Comparison of ENCODE assay signal across 8 cellular contexts in the genomic region with DNA sequence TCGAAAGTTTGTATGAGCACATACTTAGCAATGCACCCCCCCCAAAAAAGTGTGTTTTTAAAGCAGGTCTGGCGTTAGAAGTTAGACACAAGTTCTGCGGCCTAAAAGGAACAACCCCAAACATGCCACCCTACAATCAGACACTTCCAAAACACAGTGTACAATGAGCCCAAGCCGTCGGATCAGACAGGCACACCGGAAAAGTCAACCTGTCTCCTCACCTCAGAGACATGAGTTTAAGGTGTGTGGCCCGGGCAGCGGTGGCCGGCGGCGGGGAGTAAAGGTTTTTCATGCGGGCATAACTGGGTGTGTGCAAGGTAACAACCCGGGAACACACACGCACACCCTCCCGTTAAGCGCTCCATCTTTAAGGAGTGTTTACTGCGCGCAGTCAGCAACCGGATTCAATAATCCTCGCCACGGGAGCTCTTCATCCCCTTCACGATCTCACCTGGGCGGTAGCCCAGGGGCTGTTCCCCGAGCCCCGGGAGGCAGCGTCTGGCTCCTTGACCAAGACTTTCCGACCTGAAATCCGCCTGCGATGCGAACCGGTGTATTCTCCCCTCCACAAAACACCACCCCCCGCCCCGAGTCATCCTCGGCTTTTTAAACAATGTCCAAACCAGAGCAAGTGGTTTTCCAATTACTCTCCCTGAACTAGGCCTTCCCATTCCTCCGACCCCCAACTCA. TPM values are rescaled to one million over a fixed set of nuclear protein-coding genes. Genes with fewer than 3 reads are reported as not detected.
DNase-seq lines count a peak whose midpoint lies in the region; ATAC-seq, FAIRE-seq and TF ChIP-seq lines count a peak whose summit lies in the region.
"Not testable (repeated sequence)": the region's sequence is repeated elsewhere in the genome, so short reads cannot be mapped to it uniquely, and the experiment has no call there.

No MANE protein-coding gene starts in this region.

- ATAC-seq in WTC11, Right ventricle myocardium inferior: not testable (repeated sequence)

- not testable (repeated sequence) for H3K36me3 Mint-ChIP-seq in WTC11; nephron (ENCODE audit: low read depth)

- FAIRE-seq in H54 (lab: Jason Lieb, UNC), result peak; percentile 45

- H3K4me2 ChIP-seq in BLaER1 treated with 17β-estradiol and CSF1 and Interleukin-3, amounts not matched to agents 10 nM and 100 nM, result peak overlapping the region; percentile 89 to 99 (median 94)

- DNase-seq in H54 (ENCODE audit: insufficient read length, low spot score), result not testable (repeated sequence)
- peak; percentile 3 to 9 for DNase-seq in NCI-H187 (lab: John Stamatoyannopoulos, UW)
- DNase-seq in WTC11 (ENCODE audit: low spot score), result peak; percentile 40
- DNase-seq in Right ventricle myocardium inferior (ENCODE audit: missing footprints), result peak; percentile 71
- DNase-seq in stimulated activated CD8-positive, alpha-beta memory T cell treated with anti-CD3 and anti-CD28 coated beads, Interleukin-12 subunit alpha, Interleukin-12 subunit beta, amount 100 ng/mL, for 4 hours (ENCODE audit: low read depth), result peak; percentile 22

- H3K4me3 Mint-ChIP-seq in WTC11 (peak overlapping the region; percentile 93), nephron (peak overlapping the region; percentile 99 to 100 (median 99))

- H3K9me3 ChIP-seq in BLaER1 treated with 17β-estradiol and CSF1 and Interleukin-3, amounts not matched to agents 10 nM and 100 nM (replicated peaks in 1 of 11), result not testable (repeated sequence)

- not testable (repeated sequence) for TF ChIP-seq POLR2A in H54 (IDR thresholded peaks at IDR 0.05; ENCODE audit: low read depth, low read length)

- POLR2A ChIA-PET in WTC11 (lab: Charles Lee), result interaction anchor here (1.1 kb wide), 1 partner anchor 12 kb away, joined by 4 read pairs; no protein-coding TSS in a partner anchor

- H3K27me3 Mint-ChIP-seq in WTC11 (ENCODE audit: low read depth); nephron (ENCODE audit: low read depth): not testable (repeated sequence)

- CTCF ChIA-PET in WTC11 (lab: Charles Lee), result interaction anchor here (0.6 to 1.3 kb wide), 2 partner anchors 86 to 112 kb away, joined by 3 read pairs; no protein-coding TSS in a partner anchor

- intact Hi-C loops in Right ventricle myocardium inferior (cut with DNase I), result loop anchor here (5.0 kb wide), 1 partner anchor 76 kb away; no protein-coding TSS in a partner anchor

- H3K27ac Mint-ChIP-seq in WTC11 (peak overlapping the region; percentile 63), nephron (peak overlapping the region; percentile 82 to 98 (median 96))

- H3K27ac ChIP-seq in BLaER1 treated with 17β-estradiol and CSF1 and Interleukin-3, amounts not matched to agents 10 nM and 100 nM, result peak overlapping the region; percentile 94 to 99 (median 96)
- H3K27ac ChIP-seq in angular gyrus (ENCODE audit: low read depth, low read length), result peak overlapping the region; percentile 30

- peaks cover 18 to 41% (median 24%) of the 10 kb centered on the region in 10 experiments for H3K4me1 ChIP-seq in BLaER1 treated with 17β-estradiol and CSF1 and Interleukin-3, amounts not matched to agents 10 nM and 100 nM

- not testable (repeated sequence) for H3K9me3 Mint-ChIP-seq in WTC11, nephron

- peaks cover 0 to 18% (median 10%) of the 10 kb centered on the region in 11 experiments; a peak in 13 of 22 replicates for H3K36me3 ChIP-seq in BLaER1 treated with 17β-estradiol and CSF1 and Interleukin-3, amounts not matched to agents 10 nM and 100 nM

- H3K4me1 Mint-ChIP-seq in WTC11 (peaks cover 27% of the 10 kb centered on the region), nephron (peaks cover 19% of the 10 kb centered on the region)

- H3K9ac ChIP-seq in BLaER1 treated with 17β-estradiol and CSF1 and Interleukin-3, amounts not matched to agents 10 nM and 100 nM, result peak overlapping the region; percentile 96 to 99 (median 98)

- H3K27me3 ChIP-seq in BLaER1 treated with 17β-estradiol and CSF1 and Interleukin-3, amounts not matched to agents 10 nM and 100 nM, result not testable (repeated sequence)

- peak overlapping the region; percentile 73 to 96 (median 86) for H3K4me3 ChIP-seq in BLaER1 treated with 17β-estradiol and CSF1 and Interleukin-3, amounts not matched to agents 10 nM and 100 nM

- H4K20me1 ChIP-seq in BLaER1 treated with 17β-estradiol and CSF1 and Interleukin-3, amounts not matched to agents 10 nM and 100 nM, result peaks cover 35 to 53% (median 49%) of the 10 kb centered on the region in 11 experiments; a peak in 20 of 22 replicates

- TF ChIP-seq CTCF in WTC11 (IDR thresholded peaks at IDR 0.05); nephron (IDR thresholded peaks at IDR 0.05; ENCODE audit: unreplicated experiment in 3 of 3): not testable (repeated sequence)

RNA-seq across cellular contexts. Expression of a gene that starts 0.9 kb away (rescaled TPM):
- total RNA-seq in WTC11 (2021), result 21.6 to 24.0 TPM (median 23.0 TPM) in 3 replicates
- 12.3 TPM for total RNA-seq in Right ventricle myocardium inferior
